ENCODE assay signal across 31 cellular contexts in the genomic region with DNA sequence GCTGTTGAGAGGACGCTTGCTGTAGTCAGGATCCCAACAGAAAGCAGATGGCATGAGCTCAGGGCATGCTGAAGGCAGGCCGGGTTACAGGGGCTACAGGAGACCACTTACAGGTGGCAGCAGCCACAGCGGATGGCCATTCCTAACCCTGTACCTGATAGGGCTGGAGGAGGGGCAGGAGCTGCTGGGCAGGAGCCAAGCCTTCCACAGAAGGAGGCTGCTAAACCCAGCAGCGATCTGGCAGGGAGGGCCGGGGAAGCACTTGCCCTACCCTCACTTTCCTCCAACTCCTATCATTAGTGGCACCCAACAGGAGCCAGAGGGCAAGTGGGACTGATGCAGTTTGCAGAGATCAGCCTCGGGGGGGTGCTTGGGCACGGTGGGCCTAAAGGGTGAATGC. TPM values are rescaled to one million over a fixed set of nuclear protein-coding genes. Genes with fewer than 3 reads are reported as not detected.
"Had no signal": no experiment of that assay in that cellular context is flagged by ENCODE, and none has a peak within 500 bp of the region (broad histone marks: within the 10 kb centered on the region; RNA-seq: fewer than 3 reads in every experiment).

No MANE protein-coding gene starts in this region.

- DNase-seq: effector memory CD4-positive, alpha-beta T cell; esophagus squamous epithelium; foreskin melanocyte; left colon; mucosa of descending colon; naive B cell; retina; stimulated activated CD4-positive, alpha-beta T cell treated with anti-CD3 and anti-CD28 coated beads, Interleukin-2, amount 100 ng/mL, for 24 hours; stimulated activated CD4-positive, alpha-beta T cell treated with anti-CD3 and anti-CD28 coated beads, Interleukin-4, amount 100 ng/mL, for 24 hours; stimulated activated naive CD8-positive, alpha-beta T cell treated with anti-CD3 and anti-CD28 coated beads, Interleukin-15, Interleukin-2, amounts not matched to agents 100 U/mL and 50 U/mL, for 24 hours; substantia nigra; testis; tibial artery; upper lobe of left lung had no signal

- H2AFZ ChIP-seq: hepatocyte had no signal

- H3K4me3 Mint-ChIP-seq: memory B cell; mesothelial cell of epicardium; naive B cell; natural killer cell treated with Interleukin-12 subunit alpha and Interleukin-12 subunit beta and Interleukin-15 and Interleukin-18, amount 100 ng/mL, for 72 hours; neural crest cell; stimulated activated effector memory CD8-positive, alpha-beta T cell treated with anti-CD3 and anti-CD28 coated beads, Interleukin-12 subunit alpha, Interleukin-12 subunit beta, amount 100 ng/mL, for 72 hours had no signal

- H3K27me3 ChIP-seq: cardiac muscle cell, testis, upper lobe of left lung had no signal

- H3K36me3 Mint-ChIP-seq: memory B cell; mesothelial cell of epicardium; natural killer cell treated with Interleukin-12 subunit alpha and Interleukin-12 subunit beta and Interleukin-15 and Interleukin-18, amount 100 ng/mL, for 72 hours; stimulated activated effector memory CD8-positive, alpha-beta T cell treated with anti-CD3 and anti-CD28 coated beads, Interleukin-12 subunit alpha, Interleukin-12 subunit beta, amount 100 ng/mL, for 72 hours had no signal

- H3K36me3 ChIP-seq: cardiac muscle cell, esophagus squamous epithelium, tibial artery, upper lobe of left lung had no signal

- H3K4me3 ChIP-seq: cardiac muscle cell, coronary artery, esophagus squamous epithelium, hepatocyte, lung, mucosa of descending colon, testis, tibial artery, upper lobe of left lung had no signal

- H3K27ac Mint-ChIP-seq: memory B cell; mesothelial cell of epicardium; naive B cell; natural killer cell treated with Interleukin-12 subunit alpha and Interleukin-12 subunit beta and Interleukin-15 and Interleukin-18, amount 100 ng/mL, for 72 hours; stimulated activated effector memory CD8-positive, alpha-beta T cell treated with anti-CD3 and anti-CD28 coated beads, Interleukin-12 subunit alpha, Interleukin-12 subunit beta, amount 100 ng/mL, for 72 hours had no signal

- ATAC-seq: left colon; mucosa of descending colon; natural killer cell treated with Interleukin-12 subunit alpha and Interleukin-12 subunit beta and Interleukin-15 and Interleukin-18, amount 100 ng/mL, for 72 hours; sciatic nerve; stimulated activated effector memory CD8-positive, alpha-beta T cell treated with anti-CD3 and anti-CD28 coated beads, Interleukin-12 subunit alpha, Interleukin-12 subunit beta, amount 100 ng/mL, for 72 hours; stimulated activated naive CD8-positive, alpha-beta T cell treated with anti-CD3 and anti-CD28 coated beads, Interleukin-15, Interleukin-2, amounts not matched to agents 100 U/mL and 50 U/mL, for 24 hours had no signal

- H3K9me3 ChIP-seq: esophagus squamous epithelium, mucosa of descending colon, testis, tibial artery, upper lobe of left lung had no signal

- H3K27ac ChIP-seq: cardiac muscle cell, coronary artery, esophagus squamous epithelium, hepatocyte, testis, tibial artery, upper lobe of left lung had no signal

- H3K9me3 Mint-ChIP-seq: natural killer cell treated with Interleukin-12 subunit alpha and Interleukin-12 subunit beta and Interleukin-15 and Interleukin-18, amount 100 ng/mL, for 72 hours had no signal

- H3K4me2 ChIP-seq: hepatocyte had no signal

- H3K4me1 Mint-ChIP-seq: memory B cell; mesothelial cell of epicardium; naive B cell; stimulated activated effector memory CD8-positive, alpha-beta T cell treated with anti-CD3 and anti-CD28 coated beads, Interleukin-12 subunit alpha, Interleukin-12 subunit beta, amount 100 ng/mL, for 72 hours had no signal

- H3K4me1 ChIP-seq: esophagus squamous epithelium, testis, tibial artery, upper lobe of left lung had no signal

RNA-seq across cellular contexts. Expression of gene ASB18, which starts 2.0 kb away (rescaled TPM):
- total RNA-seq: cardiac muscle cell; dermis blood vessel endothelial cell; endothelial cell of umbilical vein; epithelial cell of proximal tubule; esophagus squamous epithelium; hepatocyte; kidney epithelial cell; left colon; liver; lung; mesothelial cell of epicardium; mucosa of descending colon; natural killer cell treated with Interleukin-12 subunit alpha and Interleukin-12 subunit beta and Interleukin-15 and Interleukin-18, amount 100 ng/mL, for 72 hours; neural crest cell; osteoblast; pulmonary artery endothelial cell; sciatic nerve; upper lobe of left lung had no signal
- polyA plus RNA-seq: endothelial cell of umbilical vein, hepatocyte, liver, lung had no signal
